In the genomic region with DNA sequence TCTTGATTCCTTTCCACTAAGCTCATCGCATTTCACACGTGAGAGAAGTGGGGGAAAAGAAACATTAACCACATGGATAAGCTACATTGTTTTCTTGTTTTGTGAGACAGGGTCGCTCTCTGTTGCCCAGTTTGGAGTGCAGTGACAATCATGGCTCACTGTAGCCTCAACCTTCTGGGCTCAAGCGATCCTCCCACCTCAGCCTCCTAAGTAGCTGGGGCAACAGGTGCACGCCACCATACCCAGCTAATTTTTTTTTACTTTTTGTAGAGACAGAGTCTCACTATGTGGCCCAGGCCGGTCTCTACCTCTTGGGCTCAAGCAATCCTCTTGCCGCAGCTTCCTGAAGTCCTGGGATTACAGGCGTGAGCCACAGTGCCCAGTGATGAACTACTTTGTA, we compare ENCODE assay signal across 10 cellular contexts. TPM values are rescaled to one million over a fixed set of nuclear protein-coding genes. Genes with fewer than 3 reads are reported as not detected.
DNase-seq lines count a peak whose midpoint lies in the region; ATAC-seq, FAIRE-seq and TF ChIP-seq lines count a peak whose summit lies in the region.
"Had no signal": no experiment of that assay in that cellular context is flagged by ENCODE, and none has a peak within 500 bp of the region (broad histone marks: within the 10 kb centered on the region; RNA-seq: fewer than 3 reads in every experiment).

No MANE protein-coding gene starts in this region.

- ATAC-seq in natural killer cell treated with Interleukin-12 subunit alpha and Interleukin-12 subunit beta and Interleukin-15 and Interleukin-18, amount 100 ng/mL, for 72 hours = no peak
- no peak for ATAC-seq in GM21515 (IDR thresholded peaks at IDR 0.05; ENCODE audit: unreplicated experiment)
- ATAC-seq: left lobe of liver had no signal

- no peak overlapping the region for H3K27ac ChIP-seq in CD8-positive, alpha-beta memory T cell (ENCODE audit: low read depth, low read length)
- H3K27ac ChIP-seq: adrenal gland had no signal

- H3K4me3 ChIP-seq in CD8-positive, alpha-beta memory T cell (ENCODE audit: low read length) = no peak overlapping the region
- H3K4me3 ChIP-seq: adrenal gland had no signal

- H3K4me1 Mint-ChIP-seq in CD8-positive, alpha-beta memory T cell = peaks cover 73 to 88% (median 85%) of the 10 kb centered on the region in 3 donors
- H3K4me1 Mint-ChIP-seq in activated naive CD8-positive, alpha-beta T cell (ENCODE audit: low read depth) = peaks cover 80% of the 10 kb centered on the region
- peaks cover 61 to 82% of the 10 kb centered on the region in 2 donors for H3K4me1 Mint-ChIP-seq in natural killer cell treated with Interleukin-12 subunit alpha and Interleukin-12 subunit beta and Interleukin-15 and Interleukin-18, amount 100 ng/mL, for 72 hours (ENCODE audit: low read depth in 2 of 2)
- H3K4me1 Mint-ChIP-seq in endothelial cell (ENCODE audit: unreplicated experiment) = peaks cover 49% of the 10 kb centered on the region

- H3K36me3 Mint-ChIP-seq in CD8-positive, alpha-beta memory T cell = peaks cover 0 to 26% (median 0%) of the 10 kb centered on the region in 3 donors
- peaks cover 10% of the 10 kb centered on the region for H3K36me3 Mint-ChIP-seq in activated naive CD8-positive, alpha-beta T cell
- peaks cover 25% of the 10 kb centered on the region for H3K36me3 Mint-ChIP-seq in natural killer cell treated with Interleukin-12 subunit alpha and Interleukin-12 subunit beta and Interleukin-15 and Interleukin-18, amount 100 ng/mL, for 72 hours
- peaks cover 7% of the 10 kb centered on the region for H3K36me3 Mint-ChIP-seq in endothelial cell (ENCODE audit: low read depth, unreplicated experiment)

- no peaks in the 10 kb centered on the region for H3K36me3 ChIP-seq in CD8-positive, alpha-beta memory T cell (ENCODE audit: insufficient read depth, low read length)
- H3K36me3 ChIP-seq: adrenal gland had no signal

- DNase-seq in CD8-positive, alpha-beta memory T cell = no peak
- no peak for DNase-seq in GM18507 (ENCODE audit: extremely low spot score, insufficient read length, low read depth)
- DNase-seq in natural killer cell treated with Interleukin-12 subunit alpha and Interleukin-12 subunit beta and Interleukin-15 and Interleukin-18, amount 100 ng/mL, for 72 hours (ENCODE audit: low spot score) = no peak
- no peak for DNase-seq in stimulated activated CD4-positive, alpha-beta T cell treated with anti-CD3 and anti-CD28 coated beads, Interleukin-2, amount 100 ng/mL, for 24 hours
- no peak for DNase-seq in endothelial cell (ENCODE audit: low spot score)
- DNase-seq: adrenal gland, substantia nigra had no signal

- H3K27ac Mint-ChIP-seq in CD8-positive, alpha-beta memory T cell = peak overlapping the region; percentile 92 to 99 (median 96)
- H3K27ac Mint-ChIP-seq in activated naive CD8-positive, alpha-beta T cell = peak overlapping the region; percentile 96
- peak overlapping the region; percentile 86 to 98 for H3K27ac Mint-ChIP-seq in natural killer cell treated with Interleukin-12 subunit alpha and Interleukin-12 subunit beta and Interleukin-15 and Interleukin-18, amount 100 ng/mL, for 72 hours
- no peak overlapping the region for H3K27ac Mint-ChIP-seq in endothelial cell (ENCODE audit: unreplicated experiment)

- H3K9me3 Mint-ChIP-seq in CD8-positive, alpha-beta memory T cell = no peaks in the 10 kb centered on the region
- no peaks in the 10 kb centered on the region for H3K9me3 Mint-ChIP-seq in activated naive CD8-positive, alpha-beta T cell (ENCODE audit: low read depth)
- no peaks in the 10 kb centered on the region for H3K9me3 Mint-ChIP-seq in natural killer cell treated with Interleukin-12 subunit alpha and Interleukin-12 subunit beta and Interleukin-15 and Interleukin-18, amount 100 ng/mL, for 72 hours
- no peaks in the 10 kb centered on the region for H3K9me3 Mint-ChIP-seq in endothelial cell (ENCODE audit: unreplicated experiment)

- CTCF ChIA-PET in CD8-positive, alpha-beta memory T cell (lab: Charles Lee) = interaction anchor here (0.7 to 2.4 kb wide), 10 partner anchors 8 to 336 kb away, joined by 3 to 12 read pairs (median 4); no protein-coding TSS in a partner anchor

- peak; percentile 9 for FAIRE-seq in GM18507 (lab: Jason Lieb, UNC)

- TF ChIP-seq CTCF in endothelial cell (IDR thresholded peaks at IDR 0.05; ENCODE audit: unreplicated experiment) = no peak

- POLR2A ChIA-PET in CD8-positive, alpha-beta memory T cell (lab: Charles Lee) = interaction anchor here (0.6 to 1.5 kb wide), 7 partner anchors 8 to 142 kb away, joined by 3 to 4 read pairs (median 4); no protein-coding TSS in a partner anchor

- peaks cover 77% of the 10 kb centered on the region for H3K4me1 ChIP-seq in CD8-positive, alpha-beta memory T cell (ENCODE audit: insufficient read depth, low read length)

- no peaks in the 10 kb centered on the region for H3K27me3 ChIP-seq in CD8-positive, alpha-beta memory T cell (ENCODE audit: insufficient read depth, low read length, poor library complexity, severe bottlenecking)
- H3K27me3 ChIP-seq: adrenal gland had no signal

- H3K4me3 Mint-ChIP-seq in CD8-positive, alpha-beta memory T cell = peak overlapping the region; percentile 86 to 98 (median 95)
- H3K4me3 Mint-ChIP-seq in activated naive CD8-positive, alpha-beta T cell = peak overlapping the region; percentile 97
- peak overlapping the region; percentile 97 for H3K4me3 Mint-ChIP-seq in natural killer cell treated with Interleukin-12 subunit alpha and Interleukin-12 subunit beta and Interleukin-15 and Interleukin-18, amount 100 ng/mL, for 72 hours
- H3K4me3 Mint-ChIP-seq in endothelial cell (ENCODE audit: unreplicated experiment) = no peak overlapping the region

- H3K9me3 ChIP-seq in CD8-positive, alpha-beta memory T cell (ENCODE audit: low read length) = no peaks in the 10 kb centered on the region
- H3K9me3 ChIP-seq: adrenal gland had no signal

- peaks cover 0 to 2% of the 10 kb centered on the region in 2 donors for H3K27me3 Mint-ChIP-seq in CD8-positive, alpha-beta memory T cell
- H3K27me3 Mint-ChIP-seq in activated naive CD8-positive, alpha-beta T cell = no peaks in the 10 kb centered on the region
- H3K27me3 Mint-ChIP-seq in natural killer cell treated with Interleukin-12 subunit alpha and Interleukin-12 subunit beta and Interleukin-15 and Interleukin-18, amount 100 ng/mL, for 72 hours = no peaks in the 10 kb centered on the region
- peaks cover 5% of the 10 kb centered on the region for H3K27me3 Mint-ChIP-seq in endothelial cell (ENCODE audit: unreplicated experiment)

RNA-seq across cellular contexts. Expression of gene OTULIN, which starts 2.8 kb away (rescaled TPM):
- 10 to 100 TPM; 86.2 to 87.6 TPM for total RNA-seq in CD8-positive, alpha-beta memory T cell
- 28.1 TPM for polyA plus RNA-seq in CD8-positive, alpha-beta memory T cell
- total RNA-seq in natural killer cell treated with Interleukin-12 subunit alpha and Interleukin-12 subunit beta and Interleukin-15 and Interleukin-18, amount 100 ng/mL, for 72 hours = 100 to 1,000 TPM; 111 to 135 TPM
- total RNA-seq in endothelial cell (ENCODE audit: unreplicated experiment) = 39.7 TPM
